ENCODE assay signal across 20 cellular contexts in the genomic region with DNA sequence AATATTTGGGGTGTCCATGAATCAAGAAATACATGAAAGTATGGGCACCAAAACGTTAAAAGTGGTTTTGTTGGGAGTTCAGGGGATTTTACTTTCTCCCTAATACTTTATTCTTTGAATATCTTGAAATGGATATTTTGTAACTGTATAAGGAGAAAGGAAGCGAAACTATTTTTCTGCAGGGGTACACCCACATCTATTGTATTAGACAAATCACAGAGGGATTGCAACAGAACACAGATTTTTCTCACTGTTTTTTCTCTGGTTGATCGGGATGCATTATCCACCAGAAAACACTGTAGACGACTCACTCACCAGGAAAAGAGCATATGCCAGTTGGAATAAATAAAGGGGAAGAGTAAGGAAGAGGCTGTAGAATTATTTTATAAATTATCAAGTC. TPM values are rescaled to one million over a fixed set of nuclear protein-coding genes. Genes with fewer than 3 reads are reported as not detected.
DNase-seq lines count a peak whose midpoint lies in the region; ATAC-seq, FAIRE-seq and TF ChIP-seq lines count a peak whose summit lies in the region.
"Had no signal": no experiment of that assay in that cellular context is flagged by ENCODE, and none has a peak within 500 bp of the region (broad histone marks: within the 10 kb centered on the region; RNA-seq: fewer than 3 reads in every experiment).

No MANE protein-coding gene starts in this region.

- no peak for TF ChIP-seq EP300 in HepG2 (IDR thresholded peaks at IDR 0.05; ENCODE audit: low read depth in 2 of 2, low read length in 2 of 2)
- no peak for TF ChIP-seq EP300 in HepG2 (CRISPR knock-in tag; IDR thresholded peaks at IDR 0.05; ENCODE audit: borderline replicate concordance)

- WGBS in HepG2 (ENCODE audit: low lambda C conversion rate) = 95% methylated on average over 4 of the region's 4 CpGs
- WGBS in right lobe of liver (ENCODE audit: insufficient coverage, low coverage, low lambda C conversion rate, missing lambda C conversion rate) = 78% methylated on average over 4 of the region's 4 CpGs

- no peak for TF ChIP-seq CTCF in HepG2 (CRISPR knock-in tag; IDR thresholded peaks at IDR 0.05)
- TF ChIP-seq CTCF in right lobe of liver (IDR thresholded peaks at IDR 0.05) = no peak
- TF ChIP-seq CTCF in OCI-LY3 (IDR thresholded peaks at IDR 0.05; ENCODE audit: low read depth, low read length) = no peak
- TF ChIP-seq CTCF in endothelial cell (IDR thresholded peaks at IDR 0.05; ENCODE audit: unreplicated experiment) = no peak

- no peak overlapping the region for H3K27ac Mint-ChIP-seq in endothelial cell (ENCODE audit: unreplicated experiment)

- POLR2A ChIA-PET in HepG2 (lab: Yijun Ruan, JAX) = interaction anchor here (1.4 to 5.2 kb wide), 3 partner anchors 8 to 27 kb away, joined by 4 to 107 read pairs (median 44); a partner anchor contains a TSS

- no peaks in the 10 kb centered on the region for H3K9me3 Mint-ChIP-seq in endothelial cell (ENCODE audit: unreplicated experiment)

- H3K9me3 ChIP-seq in HepG2 (ENCODE audit: low read length) = no peaks in the 10 kb centered on the region
- no peaks in the 10 kb centered on the region for H3K9me3 ChIP-seq in right lobe of liver
- H3K9me3 ChIP-seq in OCI-LY3 (ENCODE audit: insufficient read depth, low read length) = no peaks in the 10 kb centered on the region
- H3K9me3 ChIP-seq in stomach smooth muscle (ENCODE audit: control insufficient read depth in 2 of 2, low read length in 2 of 2) = no peaks in the 10 kb centered on the region
- H3K9me3 ChIP-seq: body of pancreas, esophagus muscularis mucosa, tibial nerve had no signal

- CTCF ChIA-PET in HepG2 (lab: Yijun Ruan, JAX; ENCODE audit: low intra/inter-chr PET ratio, low total read pairs) = no interaction called here

- H3K4me2 ChIP-seq in HepG2 (ENCODE audit: low read depth, low read length) = no peak overlapping the region; the same call in 1 of the 2 replicates
- H3K4me2 ChIP-seq in OCI-LY3 (ENCODE audit: low read length) = peak overlapping the region; percentile 87; the same call in 1 of the 2 replicates

- H3K9ac ChIP-seq in HepG2 (ENCODE audit: insufficient read depth, low read depth, low read length) = no peak overlapping the region
- H3K9ac ChIP-seq in OCI-LY3 (ENCODE audit: low read length) = no peak overlapping the region
- no peak overlapping the region for H3K9ac ChIP-seq in stomach smooth muscle (ENCODE audit: low read length in 2 of 2)

- H3K36me3 Mint-ChIP-seq in endothelial cell (ENCODE audit: low read depth, unreplicated experiment) = peaks cover 6% of the 10 kb centered on the region

- H3K36me3 ChIP-seq in HepG2 (replicated peaks in 1 of 2; ENCODE audit: control insufficient read depth in 1 of 2, insufficient read depth in 2 of 2, low read length in 2 of 2) (peaks cover 0 to 10% of the 10 kb centered on the region in 2 experiments; a peak in 3 of 5 replicates), right lobe of liver (peaks cover 0 to 7% (median 0%) of the 10 kb centered on the region in 4 donors), OCI-LY3 (replicated peaks; ENCODE audit: low read depth, low read length) (peaks cover 16% of the 10 kb centered on the region), stomach smooth muscle (ENCODE audit: control insufficient read depth in 2 of 2, insufficient read depth in 2 of 2, low read length in 2 of 2) (peaks cover 6 to 9% of the 10 kb centered on the region in 2 donors)

- H3K79me2 ChIP-seq in HepG2 (ENCODE audit: insufficient read depth, low read length) (peaks cover 44% of the 10 kb centered on the region), OCI-LY3 (ENCODE audit: low read length) (peaks cover 57% of the 10 kb centered on the region)

- H3K4me1 Mint-ChIP-seq in endothelial cell (ENCODE audit: unreplicated experiment) = peaks cover 22% of the 10 kb centered on the region

- H3K4me1 ChIP-seq in HepG2 (ENCODE audit: insufficient read depth, low read length) (peaks cover 65% of the 10 kb centered on the region), right lobe of liver (peaks cover 0 to 17% (median 4%) of the 10 kb centered on the region in 4 donors), OCI-LY3 (ENCODE audit: low read length) (peaks cover 24% of the 10 kb centered on the region), stomach smooth muscle (ENCODE audit: control insufficient read depth, insufficient read depth, low read length) (peaks cover 5% of the 10 kb centered on the region)

- peaks cover 6% of the 10 kb centered on the region for H3K27me3 Mint-ChIP-seq in endothelial cell (ENCODE audit: unreplicated experiment)

- FAIRE-seq in HepG2 (lab: Jason Lieb, UNC) = no peak

- H4K20me1 ChIP-seq in HepG2 (ENCODE audit: insufficient read depth, low read length) = no peaks in the 10 kb centered on the region
- H4K20me1 ChIP-seq in OCI-LY3 (ENCODE audit: insufficient read depth, low read length) = peaks cover 9% of the 10 kb centered on the region

- H3K4me3 ChIP-seq in HepG2 (replicated peaks in 1 of 3; ENCODE audit: insufficient read depth in 1 of 3, low read depth in 2 of 3, low read length in 3 of 3) = no peak overlapping the region
- H3K4me3 ChIP-seq in right lobe of liver = no peak overlapping the region
- H3K4me3 ChIP-seq in OCI-LY3 (ENCODE audit: low read length) = no peak overlapping the region
- no peak overlapping the region for H3K4me3 ChIP-seq in stomach smooth muscle (ENCODE audit: low read length in 2 of 2)
- H3K4me3 ChIP-seq: body of pancreas had no signal

- DNase-seq in HepG2 (ENCODE audit: low spot score) (no peak), right lobe of liver (no peak), endothelial cell (ENCODE audit: low spot score) (no peak), Ammon's horn (ENCODE audit: low spot score) (no peak), NCI-H2227 (lab: John Stamatoyannopoulos, UW; ENCODE audit: unreplicated experiment) (no peak), NCI-H1105 (lab: John Stamatoyannopoulos, UW) (no peak)
- DNase-seq: body of pancreas; dorsolateral prefrontal cortex; GOT3; head of caudate nucleus; mesendoderm; NCI-H2029; NCI-H526 treated with DMSO at 0.1 percent for 48 hours; occipital lobe; stimulated activated CD4-positive, alpha-beta T cell treated with anti-CD3 and anti-CD28 coated beads, Interleukin-4, amount 100 ng/mL, for 1 hour; stimulated activated CD8-positive, alpha-beta memory T cell treated with anti-CD3 and anti-CD28 coated beads, Interleukin-4, amount 100 ng/mL, for 48 hours had no signal

- H3K27me3 ChIP-seq in HepG2 (ENCODE audit: control insufficient read depth in 1 of 2, insufficient read depth in 2 of 2, low read length in 2 of 2) (peaks cover 0 to 3% of the 10 kb centered on the region in 2 experiments; a peak in 1 of 5 replicates), right lobe of liver (no peaks in the 10 kb centered on the region), OCI-LY3 (ENCODE audit: low read depth, low read length) (no peaks in the 10 kb centered on the region), stomach smooth muscle (ENCODE audit: control insufficient read depth in 1 of 2, insufficient read depth in 2 of 2, low read length in 2 of 2) (no peaks in the 10 kb centered on the region)
- H3K27me3 ChIP-seq: body of pancreas, dorsolateral prefrontal cortex, esophagus muscularis mucosa, tibial nerve had no signal

- H2AFZ ChIP-seq in HepG2 (ENCODE audit: low read length) = no peak overlapping the region
- no peak overlapping the region for H2AFZ ChIP-seq in OCI-LY3 (ENCODE audit: low read depth, low read length)

- TF ChIP-seq POLR2A in HepG2 (IDR thresholded peaks at IDR 0.05; ENCODE audit: insufficient read depth in 1 of 2, low read depth in 2 of 2, low read length in 2 of 2) (no peak), right lobe of liver (IDR thresholded peaks at IDR 0.05) (no peak)

- intact Hi-C loops in HepG2 (cut with micrococcal nuclease; ENCODE audit: unreplicated experiment) (loop anchor here (10.0 kb wide), 1 partner anchor 55 kb away; no protein-coding TSS in a partner anchor), right lobe of liver (cut with DNase I) (no loop called here)

- in situ Hi-C loops in HepG2 (cut with HindIII; ENCODE audit: extremely low pct_ligation_motif_present, low pct_unique_long_range_greater_than_20kb) = no loop called here

- H3K4me3 Mint-ChIP-seq in endothelial cell (ENCODE audit: unreplicated experiment) = peak overlapping the region; percentile 59

- no peak for TF ChIP-seq RAD21 in HepG2 (CRISPR knock-in tag; IDR thresholded peaks at IDR 0.05)

- H3K27ac ChIP-seq in HepG2 (ENCODE audit: extremely low read length, insufficient read depth, low read length) (peak overlapping the region; percentile 63), right lobe of liver (no peak overlapping the region), OCI-LY3 (ENCODE audit: low read length) (no peak overlapping the region), stomach smooth muscle (ENCODE audit: low read length) (peak overlapping the region; percentile 66)

- no peak for ATAC-seq in HepG2
- no peak for ATAC-seq in right lobe of liver
- ATAC-seq: body of pancreas had no signal

- no TSS peak for BruUV-seq in HepG2 (replicated peaks; lab: Mats Ljungman, UMichigan)

RNA-seq across cellular contexts. Expression of a gene that starts 1.2 kb away (rescaled TPM):
- total RNA-seq in HepG2 (2016; rRNA removed; fragmentation: Illumina TruSeq; extraction: Trizol) (19.1 and 26.4 TPM in 2 replicates), right lobe of liver (10 to 100 TPM; 11.4 to 15.4 (median 13.5) TPM), endothelial cell (ENCODE audit: unreplicated experiment) (58.2 TPM)
- total RNA-seq in HepG2 (2016; cell fraction: cytosol; rRNA removed; fragmentation: Illumina TruSeq; extraction: Trizol; ENCODE audit: low read depth) = 13.4 and 16.4 TPM in 2 replicates
- 18.5 and 25.1 TPM in 2 replicates for total RNA-seq in HepG2 (2016; cell fraction: insoluble cytoplasmic fraction; rRNA removed; fragmentation: Illumina TruSeq; extraction: Trizol)
- 19.5 and 22.5 TPM in 2 replicates for total RNA-seq in HepG2 (2016; cell fraction: membrane; rRNA removed; fragmentation: Illumina TruSeq; extraction: Trizol)
- 33.3 and 38.0 TPM in 2 replicates for total RNA-seq in HepG2 (2016; cell fraction: nucleus; rRNA removed; fragmentation: Illumina TruSeq; extraction: Trizol)
- 16.8 and 19.3 TPM in 2 replicates for polyA plus RNA-seq in HepG2 (2011; rRNA removed)
- 8.0 and 11.1 TPM in 2 replicates for polyA plus RNA-seq in HepG2 (2011; cell fraction: cytosol; rRNA removed)
- 15.5 and 22.2 TPM in 2 replicates for polyA plus RNA-seq in HepG2 (2011; cell fraction: nucleus; rRNA removed)
- polyA plus RNA-seq in HepG2 (2012) = 16.9 and 17.8 TPM in 2 replicates
- polyA plus RNA-seq in HepG2 (2016; cell fraction: cytosol; fragmentation: Illumina TruSeq; extraction: Trizol; ENCODE audit: low read depth) = 1.2 TPM in 2 replicates
- polyA plus RNA-seq in HepG2 (2016; cell fraction: insoluble cytoplasmic fraction; fragmentation: Illumina TruSeq; extraction: Trizol; ENCODE audit: low read depth) = 20.9 and 23.3 TPM in 2 replicates
- 2.6 and 3.4 TPM in 2 replicates for polyA plus RNA-seq in HepG2 (2016; cell fraction: membrane; fragmentation: Illumina TruSeq; extraction: Trizol; ENCODE audit: low read depth)
- 24.6 and 27.5 TPM in 2 replicates for polyA plus RNA-seq in HepG2 (2016; cell fraction: nucleus; fragmentation: Illumina TruSeq; extraction: Trizol; ENCODE audit: insufficient read depth, low read depth)
- polyA minus RNA-seq in HepG2 (2011; rRNA and poly(A)+ RNA removed; ENCODE audit: low replicate concordance) = 39.8 and 70.5 TPM in 2 replicates
- polyA minus RNA-seq in HepG2 (2011; cell fraction: cytosol; rRNA and poly(A)+ RNA removed) = 18.6 and 22.6 TPM in 2 replicates
- polyA minus RNA-seq in HepG2 (2011; cell fraction: nucleus; rRNA and poly(A)+ RNA removed) = 105 and 133 TPM in 2 replicates

RNA-seq across cellular contexts. Expression of a gene that starts 8.3 kb away (rescaled TPM):
- total RNA-seq in HepG2 (2016; rRNA removed; fragmentation: Illumina TruSeq; extraction: Trizol) (4.5 and 5.6 TPM in 2 replicates), right lobe of liver (1 to 10 TPM; 1.2 to 2.3 (median 1.4) TPM), endothelial cell (ENCODE audit: unreplicated experiment) (9.8 TPM)
- 0.91 and 1.1 TPM in 2 replicates for total RNA-seq in HepG2 (2016; cell fraction: cytosol; rRNA removed; fragmentation: Illumina TruSeq; extraction: Trizol; ENCODE audit: low read depth)
- total RNA-seq in HepG2 (2016; cell fraction: insoluble cytoplasmic fraction; rRNA removed; fragmentation: Illumina TruSeq; extraction: Trizol) = 3.7 and 5.1 TPM in 2 replicates
- 5.1 and 5.8 TPM in 2 replicates for total RNA-seq in HepG2 (2016; cell fraction: membrane; rRNA removed; fragmentation: Illumina TruSeq; extraction: Trizol)
- 7.5 and 7.6 TPM in 2 replicates for total RNA-seq in HepG2 (2016; cell fraction: nucleus; rRNA removed; fragmentation: Illumina TruSeq; extraction: Trizol)
- polyA plus RNA-seq in HepG2 (2011; rRNA removed) = 7.6 and 8.6 TPM in 2 replicates
- 3.1 and 4.8 TPM in 2 replicates for polyA plus RNA-seq in HepG2 (2011; cell fraction: cytosol; rRNA removed)
- 11.5 and 14.4 TPM in 2 replicates for polyA plus RNA-seq in HepG2 (2011; cell fraction: nucleus; rRNA removed)
- 6.4 and 7.2 TPM in 2 replicates for polyA plus RNA-seq in HepG2 (2012)
- polyA plus RNA-seq in HepG2 (2016; cell fraction: cytosol; fragmentation: Illumina TruSeq; extraction: Trizol; ENCODE audit: low read depth) = 1.0 and 1.1 TPM in 2 replicates
- polyA plus RNA-seq in HepG2 (2016; cell fraction: insoluble cytoplasmic fraction; fragmentation: Illumina TruSeq; extraction: Trizol; ENCODE audit: low read depth) = 5.4 and 6.1 TPM in 2 replicates
- polyA plus RNA-seq in HepG2 (2016; cell fraction: membrane; fragmentation: Illumina TruSeq; extraction: Trizol; ENCODE audit: low read depth) = 3.6 and 4.2 TPM in 2 replicates
- polyA plus RNA-seq in HepG2 (2016; cell fraction: nucleus; fragmentation: Illumina TruSeq; extraction: Trizol; ENCODE audit: insufficient read depth, low read depth) = 14.7 and 15.0 TPM in 2 replicates
- 3.1 and 7.6 TPM in 2 replicates for polyA minus RNA-seq in HepG2 (2011; rRNA and poly(A)+ RNA removed; ENCODE audit: low replicate concordance)
- 5.6 TPM in 2 replicates for polyA minus RNA-seq in HepG2 (2011; cell fraction: cytosol; rRNA and poly(A)+ RNA removed)
- 9.1 and 14.3 TPM in 2 replicates for polyA minus RNA-seq in HepG2 (2011; cell fraction: nucleus; rRNA and poly(A)+ RNA removed)

RNA-seq across cellular contexts. Expression of a gene that starts 26.5 kb away (rescaled TPM):
- 7.1 and 12.1 TPM in 2 replicates for total RNA-seq in HepG2 (2016; rRNA removed; fragmentation: Illumina TruSeq; extraction: Trizol)
- 0.71 and 0.79 TPM in 2 replicates for total RNA-seq in HepG2 (2016; cell fraction: cytosol; rRNA removed; fragmentation: Illumina TruSeq; extraction: Trizol; ENCODE audit: low read depth)
- total RNA-seq in HepG2 (2016; cell fraction: insoluble cytoplasmic fraction; rRNA removed; fragmentation: Illumina TruSeq; extraction: Trizol) = 7.5 and 12.8 TPM in 2 replicates
- 4.7 and 5.8 TPM in 2 replicates for total RNA-seq in HepG2 (2016; cell fraction: membrane; rRNA removed; fragmentation: Illumina TruSeq; extraction: Trizol)
- 8.0 and 8.5 TPM in 2 replicates for total RNA-seq in HepG2 (2016; cell fraction: nucleus; rRNA removed; fragmentation: Illumina TruSeq; extraction: Trizol)
- polyA plus RNA-seq in HepG2 (2011; rRNA removed) = 3.1 and 3.7 TPM in 2 replicates
- polyA plus RNA-seq in HepG2 (2011; cell fraction: cytosol; rRNA removed) = 1.4 and 2.4 TPM in 2 replicates
- 1.4 and 1.7 TPM in 2 replicates for polyA plus RNA-seq in HepG2 (2011; cell fraction: nucleus; rRNA removed)
- polyA plus RNA-seq in HepG2 (2012) = 4.6 and 5.1 TPM in 2 replicates
- polyA plus RNA-seq in HepG2 (2016; cell fraction: cytosol; fragmentation: Illumina TruSeq; extraction: Trizol; ENCODE audit: low read depth) = 0.24 and 0.41 TPM in 2 replicates
- 7.6 and 8.7 TPM in 2 replicates for polyA plus RNA-seq in HepG2 (2016; cell fraction: insoluble cytoplasmic fraction; fragmentation: Illumina TruSeq; extraction: Trizol; ENCODE audit: low read depth)
- 1.8 and 2.0 TPM in 2 replicates for polyA plus RNA-seq in HepG2 (2016; cell fraction: membrane; fragmentation: Illumina TruSeq; extraction: Trizol; ENCODE audit: low read depth)
- 5.8 and 6.5 TPM in 2 replicates for polyA plus RNA-seq in HepG2 (2016; cell fraction: nucleus; fragmentation: Illumina TruSeq; extraction: Trizol; ENCODE audit: insufficient read depth, low read depth)
- 3.1 and 9.0 TPM in 2 replicates for polyA minus RNA-seq in HepG2 (2011; rRNA and poly(A)+ RNA removed; ENCODE audit: low replicate concordance)
- 4.4 and 5.2 TPM in 2 replicates for polyA minus RNA-seq in HepG2 (2011; cell fraction: cytosol; rRNA and poly(A)+ RNA removed)
- 12.3 and 14.2 TPM in 2 replicates for polyA minus RNA-seq in HepG2 (2011; cell fraction: nucleus; rRNA and poly(A)+ RNA removed)
- 1 to 10 TPM; 2.2 to 4.3 (median 2.7) TPM for total RNA-seq in right lobe of liver
- 7.4 TPM for total RNA-seq in endothelial cell (ENCODE audit: unreplicated experiment)

RNA-seq across cellular contexts. Expression of a gene that starts 34.5 kb away (rescaled TPM):
- total RNA-seq in HepG2 (2016; rRNA removed; fragmentation: Illumina TruSeq; extraction: Trizol) (36.4 and 42.5 TPM in 2 replicates), right lobe of liver (10 to 100 TPM; 14.1 to 20.7 (median 19.4) TPM), endothelial cell (ENCODE audit: unreplicated experiment) (66.8 TPM)
- 65.6 and 66.4 TPM in 2 replicates for total RNA-seq in HepG2 (2016; cell fraction: cytosol; rRNA removed; fragmentation: Illumina TruSeq; extraction: Trizol; ENCODE audit: low read depth)
- 36.3 and 43.9 TPM in 2 replicates for total RNA-seq in HepG2 (2016; cell fraction: insoluble cytoplasmic fraction; rRNA removed; fragmentation: Illumina TruSeq; extraction: Trizol)
- 72.8 and 85.3 TPM in 2 replicates for total RNA-seq in HepG2 (2016; cell fraction: membrane; rRNA removed; fragmentation: Illumina TruSeq; extraction: Trizol)
- total RNA-seq in HepG2 (2016; cell fraction: nucleus; rRNA removed; fragmentation: Illumina TruSeq; extraction: Trizol) = 23.9 and 31.0 TPM in 2 replicates
- 20.3 and 21.0 TPM in 2 replicates for polyA plus RNA-seq in HepG2 (2011; rRNA removed)
- polyA plus RNA-seq in HepG2 (2011; cell fraction: cytosol; rRNA removed) = 10.8 and 15.8 TPM in 2 replicates
- polyA plus RNA-seq in HepG2 (2011; cell fraction: nucleus; rRNA removed) = 15.4 and 17.1 TPM in 2 replicates
- 15.7 and 18.2 TPM in 2 replicates for polyA plus RNA-seq in HepG2 (2012)
- polyA plus RNA-seq in HepG2 (2016; cell fraction: cytosol; fragmentation: Illumina TruSeq; extraction: Trizol; ENCODE audit: low read depth) = 56.4 and 58.0 TPM in 2 replicates
- polyA plus RNA-seq in HepG2 (2016; cell fraction: insoluble cytoplasmic fraction; fragmentation: Illumina TruSeq; extraction: Trizol; ENCODE audit: low read depth) = 19.2 and 20.4 TPM in 2 replicates
- polyA plus RNA-seq in HepG2 (2016; cell fraction: membrane; fragmentation: Illumina TruSeq; extraction: Trizol; ENCODE audit: low read depth) = 45.4 and 46.9 TPM in 2 replicates
- polyA plus RNA-seq in HepG2 (2016; cell fraction: nucleus; fragmentation: Illumina TruSeq; extraction: Trizol; ENCODE audit: insufficient read depth, low read depth) = 23.5 and 27.5 TPM in 2 replicates
- polyA minus RNA-seq in HepG2 (2011; rRNA and poly(A)+ RNA removed; ENCODE audit: low replicate concordance) = 64.1 and 186 TPM in 2 replicates
- polyA minus RNA-seq in HepG2 (2011; cell fraction: cytosol; rRNA and poly(A)+ RNA removed) = 41.2 and 49.7 TPM in 2 replicates
- polyA minus RNA-seq in HepG2 (2011; cell fraction: nucleus; rRNA and poly(A)+ RNA removed) = 55.0 and 73.7 TPM in 2 replicates

Comparison
In these comparisons a context has a peak if more than half of its experiments do, and no peak if none do; other contexts are left out.
1. H3K27ac ChIP-seq: peak in HepG2 (single experiment) and stomach smooth muscle (single experiment); none in right lobe of liver (0 of 3) and OCI-LY3 (single experiment).